In genomic region chr15:69299451-69300128, GRCh38 we compare ENCODE assay signal across 9 cellular contexts. TPM values are rescaled to one million over a fixed set of nuclear protein-coding genes. Genes with fewer than 3 reads are reported as not detected.
DNase-seq lines count a peak whose midpoint lies in the region; ATAC-seq, FAIRE-seq and TF ChIP-seq lines count a peak whose summit lies in the region.
"Had no signal": no experiment of that assay in that cellular context is flagged by ENCODE, and none has a peak within 500 bp of the region (broad histone marks: within the 10 kb centered on the region; RNA-seq: fewer than 3 reads in every experiment).

No MANE protein-coding gene starts in this region.

- peak overlapping the region; percentile 61 to 72 for H3K9ac ChIP-seq in mucosa of rectum (ENCODE audit: low read depth in 1 of 2, low read length in 2 of 2)

- FAIRE-seq in GM19239 (lab: Jason Lieb, UNC), result no peak

- H3K4me3 ChIP-seq in heart left ventricle (peak overlapping the region in 11 of 12 donors; percentile 44 to 64 (median 59)), ectodermal cell (ENCODE audit: insufficient read depth, low read depth, low read length) (peak overlapping the region; percentile 46), mucosa of rectum (ENCODE audit: low read length in 2 of 2) (peak overlapping the region; percentile 58 to 71), urinary bladder (ENCODE audit: low read depth, low read length) (peak overlapping the region; percentile 58)

- H3K27me3 ChIP-seq in heart left ventricle (peaks cover 0 to 31% (median 13%) of the 10 kb centered on the region in 9 donors), ectodermal cell (ENCODE audit: control insufficient read depth, insufficient read depth, low read length, poor library complexity, severe bottlenecking) (peaks cover 47% of the 10 kb centered on the region), mucosa of rectum (ENCODE audit: control insufficient read depth in 2 of 2, insufficient read depth in 2 of 2, low read length in 2 of 2) (peaks cover 0 to 4% of the 10 kb centered on the region in 2 donors)

- peaks cover 61% of the 10 kb centered on the region for H3K27me3 Mint-ChIP-seq in activated T-helper 2 cell treated with anti-CD3 and anti-CD28 coated beads, Interferon-gamma antibody, Interleukin-2, Interleukin-4, amounts not matched to agents 10 μg/mL and 5 μg/mL and 100 μg/mL, durations not matched to agents 14 hours and 24 hours and 36 hours (ENCODE audit: low read depth)

- no peak overlapping the region for H3K4me3 Mint-ChIP-seq in activated T-helper 2 cell treated with anti-CD3 and anti-CD28 coated beads, Interferon-gamma antibody, Interleukin-2, Interleukin-4, amounts not matched to agents 10 μg/mL and 5 μg/mL and 100 μg/mL, durations not matched to agents 14 hours and 24 hours and 36 hours (ENCODE audit: low read depth)
- H3K4me3 Mint-ChIP-seq: activated CD4-positive, alpha-beta memory T cell treated with anti-CD3 and anti-CD28 coated beads for 36 hours had no signal

- no peak overlapping the region for H3K27ac Mint-ChIP-seq in activated T-helper 2 cell treated with anti-CD3 and anti-CD28 coated beads, Interferon-gamma antibody, Interleukin-2, Interleukin-4, amounts not matched to agents 10 μg/mL and 5 μg/mL and 100 μg/mL, durations not matched to agents 14 hours and 24 hours and 36 hours
- H3K27ac Mint-ChIP-seq: activated CD4-positive, alpha-beta memory T cell treated with anti-CD3 and anti-CD28 coated beads for 36 hours had no signal

- H3K9me3 ChIP-seq in heart left ventricle (no peaks in the 10 kb centered on the region), ectodermal cell (ENCODE audit: control insufficient read depth, low read length) (no peaks in the 10 kb centered on the region), mucosa of rectum (ENCODE audit: control insufficient read depth in 2 of 2, low read length in 2 of 2) (no peaks in the 10 kb centered on the region)

- no peak overlapping the region for H3K27ac ChIP-seq in heart left ventricle
- H3K27ac ChIP-seq in ectodermal cell (ENCODE audit: insufficient read depth, low read depth, low read length, poor library complexity, severe bottlenecking), result no peak overlapping the region
- peak overlapping the region; percentile 48 to 63 for H3K27ac ChIP-seq in mucosa of rectum (ENCODE audit: low read depth in 2 of 2, low read length in 2 of 2)
- H3K27ac ChIP-seq in urinary bladder (ENCODE audit: low read depth), result no peak overlapping the region

- 30 to 44% (median 38%) methylated on average over 15 to 20 of the region's 20 CpGs for WGBS in heart left ventricle, 4 donors
- 10 to 11% methylated on average over 20 of the region's 20 CpGs for WGBS in ectodermal cell, 2 experiments
- 37% methylated on average over 20 of the region's 20 CpGs for WGBS in urinary bladder

- no peaks in the 10 kb centered on the region for H3K36me3 Mint-ChIP-seq in activated T-helper 2 cell treated with anti-CD3 and anti-CD28 coated beads, Interferon-gamma antibody, Interleukin-2, Interleukin-4, amounts not matched to agents 10 μg/mL and 5 μg/mL and 100 μg/mL, durations not matched to agents 14 hours and 24 hours and 36 hours (ENCODE audit: low read depth)
- H3K36me3 Mint-ChIP-seq: activated CD4-positive, alpha-beta memory T cell treated with anti-CD3 and anti-CD28 coated beads for 36 hours had no signal

- ATAC-seq in heart left ventricle, result no peak
- ATAC-seq in GM18502 (IDR thresholded peaks at IDR 0.05; ENCODE audit: poor library complexity, unreplicated experiment), result no peak

- intact Hi-C loops in heart left ventricle (cut with DNase I), result no loop called here
- intact Hi-C loops in cardiac septum (cut with DNase I), result no loop called here
- intact Hi-C loops in activated T-helper 2 cell treated with anti-CD3 and anti-CD28 coated beads, Interferon-gamma antibody, Interleukin-2, Interleukin-4, amounts not matched to agents 10 μg/mL and 5 μg/mL and 100 μg/mL, durations not matched to agents 14 hours and 24 hours and 36 hours (cut with micrococcal nuclease), result no loop called here

- no peaks in the 10 kb centered on the region for H3K9me3 Mint-ChIP-seq in activated T-helper 2 cell treated with anti-CD3 and anti-CD28 coated beads, Interferon-gamma antibody, Interleukin-2, Interleukin-4, amounts not matched to agents 10 μg/mL and 5 μg/mL and 100 μg/mL, durations not matched to agents 14 hours and 24 hours and 36 hours
- H3K9me3 Mint-ChIP-seq: activated CD4-positive, alpha-beta memory T cell treated with anti-CD3 and anti-CD28 coated beads for 36 hours had no signal

- H3K36me3 ChIP-seq in heart left ventricle (no peaks in the 10 kb centered on the region), ectodermal cell (ENCODE audit: control insufficient read depth, insufficient read depth, low read length) (no peaks in the 10 kb centered on the region), mucosa of rectum (ENCODE audit: control insufficient read depth in 2 of 2, insufficient read depth in 2 of 2, low read length in 2 of 2) (no peaks in the 10 kb centered on the region), urinary bladder (ENCODE audit: insufficient read depth) (no peaks in the 10 kb centered on the region)

- TF ChIP-seq POLR2A in heart left ventricle (IDR thresholded peaks at IDR 0.05), result no peak

- no peaks in the 10 kb centered on the region for H3K4me1 Mint-ChIP-seq in activated T-helper 2 cell treated with anti-CD3 and anti-CD28 coated beads, Interferon-gamma antibody, Interleukin-2, Interleukin-4, amounts not matched to agents 10 μg/mL and 5 μg/mL and 100 μg/mL, durations not matched to agents 14 hours and 24 hours and 36 hours (ENCODE audit: low read depth)

- no peak for TF ChIP-seq CTCF in heart left ventricle (IDR thresholded peaks at IDR 0.05)

- no peak for DNase-seq in heart left ventricle
- DNase-seq in cardiac septum (ENCODE audit: low spot score), result no peak
- DNase-seq in activated T-helper 2 cell treated with anti-CD3 and anti-CD28 coated beads, Interferon-gamma antibody, Interleukin-2, Interleukin-4, amounts not matched to agents 10 μg/mL and 5 μg/mL and 100 μg/mL, durations not matched to agents 14 hours and 24 hours and 36 hours (ENCODE audit: low spot score), result no peak
- DNase-seq in GM19239 (ENCODE audit: insufficient read length, low spot score), result no peak
- DNase-seq: activated CD4-positive, alpha-beta memory T cell treated with anti-CD3 and anti-CD28 coated beads for 36 hours had no signal

- H3K4me1 ChIP-seq in heart left ventricle (peaks cover 0 to 23% (median 6%) of the 10 kb centered on the region in 12 donors), ectodermal cell (ENCODE audit: control insufficient read depth, insufficient read depth, low read length) (peaks cover 6% of the 10 kb centered on the region), mucosa of rectum (ENCODE audit: control insufficient read depth in 2 of 2, insufficient read depth in 2 of 2, low read length in 2 of 2) (peaks cover 13 to 18% of the 10 kb centered on the region in 2 donors), urinary bladder (ENCODE audit: insufficient read depth) (no peaks in the 10 kb centered on the region)

RNA-seq across cellular contexts. Expression of gene PAQR5, which starts 0.9 kb away (rescaled TPM):
- total RNA-seq in heart left ventricle, result 1 to 10 TPM in 5 of 9 donors, under 1 TPM in 4; 0.27 to 1.6 (median 1.1) TPM
- polyA plus RNA-seq in heart left ventricle, result 1 to 10 TPM in 1 of 2 donors, under 1 TPM in 1; 0.91 to 1.2 TPM
- 0.16 TPM for total RNA-seq in cardiac septum
- 0.30 TPM for polyA plus RNA-seq in ectodermal cell (2013, experiment 1 of 4)
- polyA plus RNA-seq in ectodermal cell (2013, experiment 2 of 4), result 0.43 TPM
- polyA plus RNA-seq in ectodermal cell (2013, experiment 3 of 4), result 0.43 TPM
- polyA plus RNA-seq in ectodermal cell (2013, experiment 4 of 4), result 0.89 TPM
- 2.6 TPM for total RNA-seq in urinary bladder
- 1.7 TPM for polyA plus RNA-seq in urinary bladder
- total RNA-seq in activated T-helper 2 cell treated with anti-CD3 and anti-CD28 coated beads, Interferon-gamma antibody, Interleukin-2, Interleukin-4, amounts not matched to agents 10 μg/mL and 5 μg/mL and 100 μg/mL, durations not matched to agents 14 hours and 24 hours and 36 hours, result not detected in 2 replicates

Comparison
In these comparisons a context has a peak if more than half of its experiments do, and no peak if none do; other contexts are left out.
1. H3K27ac ChIP-seq: peak in mucosa of rectum (2 of 2); none in heart left ventricle (0 of 12), ectodermal cell (single experiment) and urinary bladder (single experiment).
2. Peak in every context shown above with its lines, with median percentiles within 50 percentile points of each other: H3K4me3 ChIP-seq.